Comparison of ENCODE assay signal across 8 cellular contexts in the genomic region with DNA sequence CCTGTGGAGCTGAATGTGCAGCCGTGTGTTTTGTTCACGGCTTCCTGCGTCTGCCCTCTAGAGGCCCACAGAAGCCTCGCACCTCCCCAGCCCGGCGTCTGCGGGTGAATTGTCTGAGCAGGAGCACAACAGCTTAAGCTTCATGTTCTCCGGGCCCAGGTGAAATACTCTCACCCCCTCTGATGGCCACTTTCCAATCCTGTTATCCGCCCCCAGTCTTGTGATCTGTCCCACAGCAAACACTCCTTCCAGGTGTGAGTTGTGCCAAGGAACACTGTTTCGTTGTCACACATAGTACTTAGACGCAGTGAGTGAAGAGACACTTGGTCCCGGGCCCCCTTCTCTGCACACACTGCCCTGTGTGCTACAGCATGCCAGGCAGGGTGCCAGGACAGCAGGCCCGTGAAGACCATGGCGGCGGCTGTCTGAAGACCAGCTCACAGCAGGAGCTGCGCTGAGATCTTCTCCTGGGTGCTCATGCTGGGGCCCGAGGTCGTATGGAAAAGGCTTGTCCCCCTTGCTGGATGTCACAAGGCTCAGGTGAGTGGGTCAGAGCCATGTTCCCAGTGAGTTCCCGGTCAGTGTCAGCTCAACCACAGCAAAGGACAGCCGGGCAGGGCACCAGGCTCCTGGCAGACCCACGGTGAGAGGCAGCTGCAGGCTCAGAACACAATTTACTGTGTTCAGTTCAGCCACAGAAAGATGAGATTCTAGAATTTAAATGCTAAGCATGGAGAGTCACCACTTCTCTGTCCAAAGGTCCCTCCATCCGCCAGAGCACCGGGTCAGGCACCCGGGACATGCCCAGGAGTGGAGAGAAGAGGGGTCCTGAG. TPM values are rescaled to one million over a fixed set of nuclear protein-coding genes. Genes with fewer than 3 reads are reported as not detected.
DNase-seq lines count a peak whose midpoint lies in the region; ATAC-seq and TF ChIP-seq lines count a peak whose summit lies in the region.

No MANE protein-coding gene starts in this region.

- H3K4me3 ChIP-seq in ovary, result no peak overlapping the region

- ATAC-seq in HG03342 (IDR thresholded peaks at IDR 0.05; ENCODE audit: unreplicated experiment) (peak; percentile 63), foreskin keratinocyte (peak; percentile 92), HG02623 (IDR thresholded peaks at IDR 0.05; ENCODE audit: unreplicated experiment) (no peak), HG03469 (IDR thresholded peaks at IDR 0.05; ENCODE audit: unreplicated experiment) (no peak)

- no peaks in the 10 kb centered on the region for H3K4me1 ChIP-seq in foreskin keratinocyte
- no peaks in the 10 kb centered on the region for H3K4me1 ChIP-seq in ovary (ENCODE audit: insufficient read depth)

- H3K27ac ChIP-seq in foreskin keratinocyte, result no peak overlapping the region
- H3K27ac ChIP-seq in ovary, result no peak overlapping the region

- peak; percentile 25 for DNase-seq in GM04503 (ENCODE audit: low read depth)
- DNase-seq in NCI-H526 treated with DMSO at 0.1 percent for 48 hours (lab: John Stamatoyannopoulos, UW), result peak; percentile 32
- DNase-seq in activated T-cell treated with anti-CD3 and anti-CD28 coated beads, Interleukin-2, amount 50 U/mL, for 1 hour, result peak; percentile 48
- DNase-seq in foreskin keratinocyte, result peak in 1 of 2 donors; percentile 63
- DNase-seq in ovary, result peak; percentile 65 to 82 (median 78)

- TF ChIP-seq CTCF in foreskin keratinocyte (conservative IDR thresholded peaks at IDR 0.05), result peak; percentile 89
- peak; percentile 57 to 82 (median 65) for TF ChIP-seq CTCF in ovary (IDR thresholded peaks at IDR 0.05)

- no peak for TF ChIP-seq POLR2A in ovary (IDR thresholded peaks at IDR 0.05)

- intact Hi-C loops in ovary (cut with DNase I), result no loop called here

- no peaks in the 10 kb centered on the region for H3K9me3 ChIP-seq in ovary

- no peaks in the 10 kb centered on the region for H3K36me3 ChIP-seq in ovary

- no peak for TF ChIP-seq EP300 in ovary (IDR thresholded peaks at IDR 0.05)

- H3K27me3 ChIP-seq in foreskin keratinocyte (peaks cover 10% of the 10 kb centered on the region), ovary (no peaks in the 10 kb centered on the region)

- 36% methylated on average over 23 to 24 of the region's 24 CpGs for WGBS in ovary, 3 donors

RNA-seq across cellular contexts. Expression of a gene that starts 6.8 kb away (rescaled TPM):
- total RNA-seq in foreskin keratinocyte (91.4 and 96.5 TPM in 2 replicates), ovary (10 to 100 TPM; 36.0 to 73.3 (median 54.5) TPM)
- polyA plus RNA-seq in foreskin keratinocyte (26.9 and 28.0 TPM in 2 replicates), ovary (100 to 1,000 TPM in 1 of 2 donors, 10 to 100 TPM in 1; 39.2 to 116 TPM)

Comparison
In these comparisons a context has a peak if more than half of its experiments do, and no peak if none do; other contexts are left out.
1. ATAC-seq: peak in HG03342 (single experiment) and foreskin keratinocyte (single experiment); none in HG02623 (single experiment) and HG03469 (single experiment).